In the genomic region with DNA sequence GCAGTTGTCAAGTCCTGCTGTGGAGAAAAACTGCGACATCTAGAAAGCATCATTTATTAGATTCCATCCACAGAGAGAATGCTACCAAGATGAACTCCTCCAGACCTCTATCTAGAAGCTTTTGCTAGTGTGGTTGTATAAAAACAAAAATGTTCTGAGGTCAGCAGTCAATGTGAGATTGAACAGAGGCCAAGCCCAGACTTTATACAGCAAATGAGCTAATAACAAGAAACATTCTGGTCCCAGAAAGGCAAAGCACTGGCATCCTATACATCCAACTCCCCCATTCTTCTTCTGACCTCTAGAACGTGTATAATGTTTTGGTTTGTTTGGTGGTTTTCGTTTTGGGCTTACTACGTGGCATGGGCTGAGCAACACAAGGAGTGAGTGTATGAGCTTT, we compare ENCODE assay signal across 1 cellular context.
TF ChIP-seq lines count a peak whose summit lies in the region.

No MANE protein-coding gene starts in this region.

TF ChIP-seq in HepG2, 621 proteins besides CTCF, POLR2A, EP300 and RAD21:
- TF ChIP-seq, protein P1, sequence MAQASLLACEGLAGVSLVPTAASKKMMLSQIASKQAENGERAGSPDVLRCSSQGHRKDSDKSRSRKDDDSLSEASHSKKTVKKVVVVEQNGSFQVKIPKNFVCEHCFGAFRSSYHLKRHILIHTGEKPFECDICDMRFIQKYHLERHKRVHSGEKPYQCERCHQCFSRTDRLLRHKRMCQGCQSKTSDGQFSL (CRISPR knock-in tag; IDR thresholded peaks at IDR 0.05): no peak
- TF ChIP-seq ZNF205 (CRISPR knock-in tag; IDR thresholded peaks at IDR 0.05): no peak
- no peak for TF ChIP-seq KDM5A (IDR thresholded peaks at IDR 0.05; ENCODE audit: borderline replicate concordance, low read length)
- TF ChIP-seq POLR2G (IDR thresholded peaks at IDR 0.05; ENCODE audit: low read depth, low read length): no peak
- no peak for TF ChIP-seq BRCA1 (CRISPR knock-in tag; IDR thresholded peaks at IDR 0.05)
- TF ChIP-seq MIXL1 (CRISPR knock-in tag; IDR thresholded peaks at IDR 0.05): no peak
- no peak for TF ChIP-seq ZNF121 (CRISPR knock-in tag; IDR thresholded peaks at IDR 0.05)
- TF ChIP-seq CBX2 (IDR thresholded peaks at IDR 0.05; ENCODE audit: low read depth, low read length): no peak
- TF ChIP-seq CBX2 (CRISPR knock-in tag; IDR thresholded peaks at IDR 0.05; ENCODE audit: low read depth): no peak
- TF ChIP-seq ZNF567 (CRISPR knock-in tag; IDR thresholded peaks at IDR 0.05; ENCODE audit: borderline replicate concordance): no peak
- TF ChIP-seq HOXA3 (CRISPR knock-in tag; IDR thresholded peaks at IDR 0.05): no peak
- TF ChIP-seq GABPB1 (CRISPR knock-in tag; IDR thresholded peaks at IDR 0.05): no peak
- TF ChIP-seq, protein P2, sequence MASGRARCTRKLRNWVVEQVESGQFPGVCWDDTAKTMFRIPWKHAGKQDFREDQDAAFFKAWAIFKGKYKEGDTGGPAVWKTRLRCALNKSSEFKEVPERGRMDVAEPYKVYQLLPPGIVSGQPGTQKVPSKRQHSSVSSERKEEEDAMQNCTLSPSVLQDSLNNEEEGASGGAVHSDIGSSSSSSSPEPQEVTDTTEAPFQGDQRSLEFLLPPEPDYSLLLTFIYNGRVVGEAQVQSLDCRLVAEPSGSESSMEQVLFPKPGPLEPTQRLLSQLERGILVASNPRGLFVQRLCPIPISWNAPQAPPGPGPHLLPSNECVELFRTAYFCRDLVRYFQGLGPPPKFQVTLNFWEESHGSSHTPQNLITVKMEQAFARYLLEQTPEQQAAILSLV (CRISPR knock-in tag; IDR thresholded peaks at IDR 0.05; ENCODE audit: borderline replicate concordance): no peak
- TF ChIP-seq THYN1 (CRISPR knock-in tag; IDR thresholded peaks at IDR 0.05; ENCODE audit: borderline replicate concordance, low read depth): no peak
- TF ChIP-seq SNAI1 (CRISPR knock-in tag; IDR thresholded peaks at IDR 0.05; ENCODE audit: borderline replicate concordance): no peak
- no peak for TF ChIP-seq AGO2 (optimal IDR thresholded peaks at IDR 0.05; ENCODE audit: low read depth, low read length)
- TF ChIP-seq HOXD1 (CRISPR knock-in tag; IDR thresholded peaks at IDR 0.05): no peak
